Comparison of ENCODE assay signal across 11 cellular contexts in genomic region chr1:54227836-54228435, GRCh38. TPM values are rescaled to one million over a fixed set of nuclear protein-coding genes. Genes with fewer than 3 reads are reported as not detected.
DNase-seq lines count a peak whose midpoint lies in the region; ATAC-seq and TF ChIP-seq lines count a peak whose summit lies in the region.
"Had no signal": no experiment of that assay in that cellular context is flagged by ENCODE, and none has a peak within 500 bp of the region (broad histone marks: within the 10 kb centered on the region; RNA-seq: fewer than 3 reads in every experiment).

No MANE protein-coding gene starts in this region.

- whole genome bisulfite sequencing in body of pancreas, 2 donors: 74 to 85% methylated on average over 21 of the region's 21 CpGs
- 56 to 60% methylated on average over 21 of the region's 21 CpGs for WGBS in lower leg skin, 2 donors

- H3K9me3 ChIP-seq in CD4-positive, CD25-positive, alpha-beta regulatory T cell (ENCODE audit: control insufficient read depth in 2 of 2, low read length in 2 of 2): no peaks in the 10 kb centered on the region
- no peaks in the 10 kb centered on the region for H3K9me3 ChIP-seq in body of pancreas

- no peak overlapping the region for H3K4me3 ChIP-seq in CD4-positive, CD25-positive, alpha-beta regulatory T cell (ENCODE audit: low read depth, low read length)
- H3K4me3 ChIP-seq in HFF-Myc (replicated peaks; ENCODE audit: low read depth, low read length) (no peak overlapping the region), body of pancreas (no peak overlapping the region), lower leg skin (ENCODE audit: low read depth, poor library complexity, severe bottlenecking) (no peak overlapping the region)

- no peak overlapping the region for H3K4me3 Mint-ChIP-seq in CD4-positive, CD25-positive, alpha-beta regulatory T cell
- no peak overlapping the region for H3K4me3 Mint-ChIP-seq in natural killer cell treated with Interleukin-12 subunit alpha and Interleukin-12 subunit beta and Interleukin-15 and Interleukin-18, amount 100 ng/mL, for 72 hours

- H3K27me3 ChIP-seq in CD4-positive, CD25-positive, alpha-beta regulatory T cell (ENCODE audit: control insufficient read depth, insufficient read depth, low read length): no peaks in the 10 kb centered on the region
- no peaks in the 10 kb centered on the region for H3K27me3 ChIP-seq in body of pancreas

- peak overlapping the region in 2 of 3 donors; percentile 20 to 49 for H3K27ac Mint-ChIP-seq in CD4-positive, CD25-positive, alpha-beta regulatory T cell
- peak overlapping the region; percentile 16 to 80 for H3K27ac Mint-ChIP-seq in natural killer cell treated with Interleukin-12 subunit alpha and Interleukin-12 subunit beta and Interleukin-15 and Interleukin-18, amount 100 ng/mL, for 72 hours

- peaks cover 2% of the 10 kb centered on the region for H3K36me3 ChIP-seq in CD4-positive, CD25-positive, alpha-beta regulatory T cell (ENCODE audit: control insufficient read depth, insufficient read depth, low read length)
- H3K36me3 ChIP-seq in body of pancreas (replicated peaks in 1 of 2; ENCODE audit: insufficient read depth in 1 of 2, low read depth in 2 of 2): no peaks in the 10 kb centered on the region

- intact Hi-C loops in body of pancreas (cut with DNase I): no loop called here
- intact Hi-C loops in lower leg skin (cut with DNase I; ENCODE audit: low total_unique reads): no loop called here

- no peaks in the 10 kb centered on the region for H3K4me1 ChIP-seq in CD4-positive, CD25-positive, alpha-beta regulatory T cell (ENCODE audit: control insufficient read depth, insufficient read depth, low read length, poor library complexity, severe bottlenecking)
- peaks cover 12% of the 10 kb centered on the region for H3K4me1 ChIP-seq in body of pancreas

- H3K36me3 Mint-ChIP-seq in CD4-positive, CD25-positive, alpha-beta regulatory T cell: peaks cover 12% of the 10 kb centered on the region
- no peaks in the 10 kb centered on the region for H3K36me3 Mint-ChIP-seq in natural killer cell treated with Interleukin-12 subunit alpha and Interleukin-12 subunit beta and Interleukin-15 and Interleukin-18, amount 100 ng/mL, for 72 hours

- DNase-seq in CD4-positive, CD25-positive, alpha-beta regulatory T cell: no peak
- DNase-seq in HFF-Myc (ENCODE audit: extremely low read depth, low read depth) (no peak), body of pancreas (no peak), GM19240 (ENCODE audit: insufficient read length, low spot score) (no peak), lower leg skin (ENCODE audit: low spot score in 2 of 2) (no peak)
- DNase-seq in natural killer cell treated with Interleukin-12 subunit alpha and Interleukin-12 subunit beta and Interleukin-15 and Interleukin-18, amount 100 ng/mL, for 72 hours (ENCODE audit: low spot score): no peak
- DNase-seq: activated effector memory CD4-positive, alpha-beta T cell treated with anti-CD3 and anti-CD28 coated beads, Interleukin-2, amount 50 U/mL, for 16 hours; GOT3; NCI-H526 treated with DMSO at 0.1 percent for 48 hours had no signal

- ATAC-seq in CD4-positive, CD25-positive, alpha-beta regulatory T cell (ENCODE audit: low read depth in 2 of 2): no peak
- ATAC-seq in body of pancreas: no peak
- ATAC-seq in natural killer cell treated with Interleukin-12 subunit alpha and Interleukin-12 subunit beta and Interleukin-15 and Interleukin-18, amount 100 ng/mL, for 72 hours: no peak
- ATAC-seq in HG03025 (IDR thresholded peaks at IDR 0.05; ENCODE audit: low FRiP score, unreplicated experiment): no peak

- TF ChIP-seq CTCF in HFF-Myc (IDR thresholded peaks at IDR 0.05; ENCODE audit: low read depth, low read length, missing control alignments) (peak; percentile 7), body of pancreas (IDR thresholded peaks at IDR 0.05) (no peak), lower leg skin (IDR thresholded peaks at IDR 0.05) (no peak)

- no peak overlapping the region for H3K27ac ChIP-seq in CD4-positive, CD25-positive, alpha-beta regulatory T cell (ENCODE audit: insufficient read depth, low read length, poor library complexity, severe bottlenecking)
- H3K27ac ChIP-seq in body of pancreas: peak overlapping the region; percentile 24 to 56 (median 46)
- H3K27ac ChIP-seq: KMS-11 had no signal

- H3K27me3 Mint-ChIP-seq in CD4-positive, CD25-positive, alpha-beta regulatory T cell: no peaks in the 10 kb centered on the region
- no peaks in the 10 kb centered on the region for H3K27me3 Mint-ChIP-seq in natural killer cell treated with Interleukin-12 subunit alpha and Interleukin-12 subunit beta and Interleukin-15 and Interleukin-18, amount 100 ng/mL, for 72 hours

- no peaks in the 10 kb centered on the region for H3K9me3 Mint-ChIP-seq in CD4-positive, CD25-positive, alpha-beta regulatory T cell
- H3K9me3 Mint-ChIP-seq in natural killer cell treated with Interleukin-12 subunit alpha and Interleukin-12 subunit beta and Interleukin-15 and Interleukin-18, amount 100 ng/mL, for 72 hours: no peaks in the 10 kb centered on the region

- peaks cover 0 to 11% (median 11%) of the 10 kb centered on the region in 4 donors for H3K4me1 Mint-ChIP-seq in CD4-positive, CD25-positive, alpha-beta regulatory T cell
- H3K4me1 Mint-ChIP-seq in natural killer cell treated with Interleukin-12 subunit alpha and Interleukin-12 subunit beta and Interleukin-15 and Interleukin-18, amount 100 ng/mL, for 72 hours (ENCODE audit: low read depth in 2 of 2): peaks cover 24 to 33% of the 10 kb centered on the region in 2 donors

- TF ChIP-seq POLR2A in body of pancreas (IDR thresholded peaks at IDR 0.05): no peak
- TF ChIP-seq POLR2A in lower leg skin (IDR thresholded peaks at IDR 0.05): no peak

RNA-seq across cellular contexts. Expression of gene MRPL37, which starts 28.0 kb away (rescaled TPM):
- 34.5 TPM for total RNA-seq in CD4-positive, CD25-positive, alpha-beta regulatory T cell
- 10 to 100 TPM; 62.0 to 66.7 (median 65.3) TPM for polyA plus RNA-seq in CD4-positive, CD25-positive, alpha-beta regulatory T cell
- total RNA-seq in body of pancreas: 10 to 100 TPM; 34.9 to 41.8 TPM
- 100 to 1,000 TPM; 109 to 158 TPM for total RNA-seq in natural killer cell treated with Interleukin-12 subunit alpha and Interleukin-12 subunit beta and Interleukin-15 and Interleukin-18, amount 100 ng/mL, for 72 hours
- total RNA-seq in lower leg skin: 10 to 100 TPM; 55.7 to 76.4 (median 68.3) TPM

RNA-seq across cellular contexts. Expression of gene CYB5RL, which starts 28.1 kb away (rescaled TPM):
- 3.7 TPM for total RNA-seq in CD4-positive, CD25-positive, alpha-beta regulatory T cell
- polyA plus RNA-seq in CD4-positive, CD25-positive, alpha-beta regulatory T cell: 1 to 10 TPM; 1.1 to 4.8 (median 3.1) TPM
- total RNA-seq in body of pancreas: 10 to 100 TPM in 1 of 2 donors, 1 to 10 TPM in 1; 6.5 to 13.2 TPM
- 10 to 100 TPM in 1 of 2 donors, 1 to 10 TPM in 1; 7.1 to 12.0 TPM for total RNA-seq in natural killer cell treated with Interleukin-12 subunit alpha and Interleukin-12 subunit beta and Interleukin-15 and Interleukin-18, amount 100 ng/mL, for 72 hours
- 10 to 100 TPM in 1 of 4 donors, 1 to 10 TPM in 3; 2.4 to 15.2 (median 5.6) TPM for total RNA-seq in lower leg skin
